Comparison of ENCODE assay signal across 18 cellular contexts in the genomic region with DNA sequence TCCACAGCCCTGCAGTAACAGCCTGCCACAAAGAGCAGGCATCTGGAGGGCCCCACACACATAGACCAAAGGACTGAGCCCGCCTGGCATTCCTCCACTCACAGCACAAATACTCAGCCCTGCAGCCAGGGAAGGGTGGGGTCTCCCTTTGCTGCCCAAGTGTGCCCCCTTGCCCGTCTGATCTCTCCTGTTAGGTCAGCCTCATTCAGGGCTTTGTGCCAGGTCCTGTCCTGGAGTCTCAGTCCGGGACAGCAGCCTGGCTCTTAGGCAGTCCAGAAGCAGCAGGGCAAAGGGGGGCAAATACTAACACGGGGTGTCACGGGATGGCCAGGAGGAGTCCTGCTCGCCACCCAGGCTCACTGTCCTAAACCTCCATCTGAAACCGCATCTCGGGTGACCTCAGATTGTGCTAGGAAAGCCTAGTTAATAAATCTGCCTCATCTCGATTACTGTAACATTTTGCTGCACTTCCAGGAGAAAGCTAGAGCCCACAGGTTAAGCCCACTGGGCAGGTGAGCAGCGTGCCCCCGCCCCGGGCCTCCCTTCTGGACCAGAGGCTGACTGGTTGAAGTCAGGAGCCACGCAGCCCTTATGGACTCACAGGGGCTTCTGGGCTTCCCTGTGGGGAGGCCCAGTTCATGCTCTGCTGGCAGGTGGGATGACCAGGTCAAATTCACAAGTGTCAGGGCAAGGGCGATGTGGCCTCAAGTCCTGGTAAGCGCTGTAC. TPM values are rescaled to one million over a fixed set of nuclear protein-coding genes. Genes with fewer than 3 reads are reported as not detected.
DNase-seq lines count a peak whose midpoint lies in the region; ATAC-seq and TF ChIP-seq lines count a peak whose summit lies in the region.
"Had no signal": no experiment of that assay in that cellular context is flagged by ENCODE, and none has a peak within 500 bp of the region (broad histone marks: within the 10 kb centered on the region; RNA-seq: fewer than 3 reads in every experiment).

No MANE protein-coding gene starts in this region.

- no peaks in the 10 kb centered on the region for H3K27me3 ChIP-seq in CD4-positive, alpha-beta T cell (ENCODE audit: control insufficient read depth, insufficient read depth, low read length)
- H3K27me3 ChIP-seq in heart right ventricle (no peaks in the 10 kb centered on the region), psoas muscle (ENCODE audit: insufficient read depth in 3 of 3, low read length in 2 of 3) (no peaks in the 10 kb centered on the region)
- H3K27me3 ChIP-seq: BLaER1 treated with 17β-estradiol and CSF1 and Interleukin-3, amounts not matched to agents 10 nM and 100 nM had no signal

- CTCF ChIA-PET in CD4-positive, alpha-beta T cell (lab: Charles Lee): no interaction called here
- CTCF ChIA-PET in WTC11 (lab: Charles Lee): interaction anchor here (1.1 kb wide), 1 partner anchor 10 kb away, joined by 4 read pairs; no protein-coding TSS in a partner anchor

- H3K36me3 ChIP-seq in heart right ventricle (peaks cover 0 to 44% (median 9%) of the 10 kb centered on the region in 9 donors), psoas muscle (ENCODE audit: insufficient read depth in 1 of 2, low read depth in 1 of 2) (peaks cover 0 to 37% of the 10 kb centered on the region in 2 donors)

- no peaks in the 10 kb centered on the region for H3K9me3 ChIP-seq in CD4-positive, alpha-beta T cell (ENCODE audit: control insufficient read depth, low read length)
- H3K9me3 ChIP-seq in heart right ventricle: no peaks in the 10 kb centered on the region
- no peaks in the 10 kb centered on the region for H3K9me3 ChIP-seq in psoas muscle
- H3K9me3 ChIP-seq: BLaER1 treated with 17β-estradiol and CSF1 and Interleukin-3, amounts not matched to agents 10 nM and 100 nM had no signal

- H3K4me3 Mint-ChIP-seq in CD4-positive, alpha-beta T cell: peak overlapping the region; percentile 34
- no peak overlapping the region for H3K4me3 Mint-ChIP-seq in WTC11
- H3K4me3 Mint-ChIP-seq: GM23338 had no signal

- intact Hi-C loops in CD4-positive, alpha-beta T cell (cut with DNase I, micrococcal nuclease): no loop called here
- intact Hi-C loops in heart right ventricle (cut with DNase I) (loop anchor here in 1 of 10 donors (10.0 kb wide), 1 partner anchor 297 kb away; no protein-coding TSS in a partner anchor), psoas muscle (cut with DNase I) (loop anchor here in 1 of 2 donors (10.0 kb wide), 2 partner anchors 133 to 417 kb away; a partner anchor contains a TSS), lower leg skin (cut with DNase I; ENCODE audit: low total_unique reads) (loop anchor here (10.0 kb wide), 1 partner anchor 397 kb away; a partner anchor contains a TSS)

- POLR2A ChIA-PET in CD4-positive, alpha-beta T cell (lab: Charles Lee): no interaction called here
- POLR2A ChIA-PET in WTC11 (lab: Charles Lee): no interaction called here

- no peaks in the 10 kb centered on the region for H3K9me3 Mint-ChIP-seq in CD4-positive, alpha-beta T cell
- H3K9me3 Mint-ChIP-seq in WTC11: no peaks in the 10 kb centered on the region
- H3K9me3 Mint-ChIP-seq: GM23338 had no signal

- H3K27ac ChIP-seq in CD4-positive, alpha-beta T cell (ENCODE audit: low read depth, low read length): no peak overlapping the region
- H3K27ac ChIP-seq in heart right ventricle (peak overlapping the region in 6 of 10 donors; percentile 25 to 77 (median 52)), psoas muscle (peak overlapping the region; percentile 30)
- H3K27ac ChIP-seq: BLaER1 treated with 17β-estradiol and CSF1 and Interleukin-3, amounts not matched to agents 10 nM and 100 nM; KMS-11 had no signal

- ATAC-seq in CD4-positive, alpha-beta T cell (ENCODE audit: poor library complexity): no peak
- no peak for ATAC-seq in WTC11
- ATAC-seq in heart right ventricle: peak in 5 of 8 donors; percentile 5 to 58 (median 38)
- peak in 3 of 4 donors; percentile 8 to 48 (median 30) for ATAC-seq in psoas muscle
- ATAC-seq: GM23338, PC-3 had no signal

- peaks cover 35% of the 10 kb centered on the region for H3K4me1 Mint-ChIP-seq in CD4-positive, alpha-beta T cell (ENCODE audit: low read depth)
- H3K4me1 Mint-ChIP-seq in WTC11: peaks cover 11% of the 10 kb centered on the region

- H3K27ac Mint-ChIP-seq in CD4-positive, alpha-beta T cell: peak overlapping the region; percentile 27
- 0 out of 2 replicates have a peak overlapping the region, but pooled peaks have one; percentile 46 for H3K27ac Mint-ChIP-seq in WTC11
- H3K27ac Mint-ChIP-seq: GM23338 had no signal

- no peak for TF ChIP-seq POLR2A in lower leg skin (IDR thresholded peaks at IDR 0.05)

- no peak for TF ChIP-seq CTCF in CD4-positive, alpha-beta T cell (IDR thresholded peaks at IDR 0.05)
- TF ChIP-seq CTCF in WTC11 (IDR thresholded peaks at IDR 0.05) (no peak), heart right ventricle (IDR thresholded peaks at IDR 0.05) (no peak), psoas muscle (IDR thresholded peaks at IDR 0.05) (no peak), lower leg skin (IDR thresholded peaks at IDR 0.05) (no peak)

- DNase-seq in CD4-positive, alpha-beta T cell: no peak
- DNase-seq in WTC11 (ENCODE audit: low spot score) (no peak), heart right ventricle (no peak), psoas muscle (no peak), AG08395 (ENCODE audit: low spot score) (no peak), lower leg skin (ENCODE audit: low spot score in 2 of 2) (no peak), occipital lobe (lab: John Stamatoyannopoulos, UW) (no peak)
- DNase-seq: DND-41, NCI-H1092, NCI-H146, NCI-H2081 treated with DMSO at 0.1 percent for 48 hours, NCI-H510A, NCI-H774, PC-3 had no signal

- H3K36me3 Mint-ChIP-seq in CD4-positive, alpha-beta T cell (ENCODE audit: low read depth): peaks cover 43% of the 10 kb centered on the region
- H3K36me3 Mint-ChIP-seq in WTC11: peaks cover 30% of the 10 kb centered on the region

- 75 to 81% methylated on average over 15 of the region's 15 CpGs for WGBS in heart right ventricle, 2 donors
- 67 to 76% (median 76%) methylated on average over 15 of the region's 15 CpGs for WGBS in psoas muscle, 3 donors
- 80 to 88% methylated on average over 13 to 15 of the region's 15 CpGs for WGBS in lower leg skin, 2 donors

- peaks cover 4% of the 10 kb centered on the region for H3K27me3 Mint-ChIP-seq in CD4-positive, alpha-beta T cell
- peaks cover 7% of the 10 kb centered on the region; the same call in 1 of the 2 replicates for H3K27me3 Mint-ChIP-seq in WTC11 (ENCODE audit: low read depth)

- H3K4me1 ChIP-seq in heart right ventricle (peaks cover 15 to 61% (median 51%) of the 10 kb centered on the region in 9 donors), psoas muscle (peaks cover 37% of the 10 kb centered on the region)

- H3K4me3 ChIP-seq in heart right ventricle: no peak overlapping the region
- H3K4me3 ChIP-seq in psoas muscle: no peak overlapping the region
- no peak overlapping the region for H3K4me3 ChIP-seq in lower leg skin (ENCODE audit: low read depth, poor library complexity, severe bottlenecking)
- H3K4me3 ChIP-seq: BLaER1 treated with 17β-estradiol and CSF1 and Interleukin-3, amounts not matched to agents 10 nM and 100 nM; GM23338 had no signal

TF ChIP-seq in WTC11, 78 proteins besides CTCF, POLR2A, EP300 and RAD21:
- TF ChIP-seq, protein P1, sequence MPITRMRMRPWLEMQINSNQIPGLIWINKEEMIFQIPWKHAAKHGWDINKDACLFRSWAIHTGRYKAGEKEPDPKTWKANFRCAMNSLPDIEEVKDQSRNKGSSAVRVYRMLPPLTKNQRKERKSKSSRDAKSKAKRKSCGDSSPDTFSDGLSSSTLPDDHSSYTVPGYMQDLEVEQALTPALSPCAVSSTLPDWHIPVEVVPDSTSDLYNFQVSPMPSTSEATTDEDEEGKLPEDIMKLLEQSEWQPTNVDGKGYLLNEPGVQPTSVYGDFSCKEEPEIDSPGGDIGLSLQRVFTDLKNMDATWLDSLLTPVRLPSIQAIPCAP (CRISPR knock-in tag; IDR thresholded peaks at IDR 0.05): no peak
- no peak for TF ChIP-seq HMGA2 (CRISPR knock-in tag; IDR thresholded peaks at IDR 0.05)
TF ChIP-seq in WTC11: peak in this region for 0.

RNA-seq across cellular contexts. Expression of a gene that starts 3.2 kb away (rescaled TPM):
- total RNA-seq in CD4-positive, alpha-beta T cell: 10 to 100 TPM; 54.5 to 56.0 TPM
- total RNA-seq in WTC11 (2021) (32.5 to 43.3 TPM (median 33.8 TPM) in 3 replicates), heart right ventricle (10 to 100 TPM; 13.0 to 37.5 (median 16.8) TPM), psoas muscle (10 to 100 TPM; 17.3 to 20.9 (median 19.4) TPM), lower leg skin (10 to 100 TPM; 50.3 to 76.9 (median 58.5) TPM), occipital lobe (21.5 TPM)
- polyA plus RNA-seq in heart right ventricle (10 to 100 TPM; 17.7 to 34.5 TPM), psoas muscle (10 to 100 TPM; 11.6 to 21.6 (median 15.5) TPM)

RNA-seq across cellular contexts. Expression of a gene that starts 5.2 kb away (rescaled TPM):
- 1 to 10 TPM; 7.4 to 7.9 TPM for total RNA-seq in CD4-positive, alpha-beta T cell
- total RNA-seq in WTC11 (2021): 20.0 to 20.8 TPM (median 20.2 TPM) in 3 replicates
- total RNA-seq in heart right ventricle: 1 to 10 TPM; 6.8 to 10.0 (median 8.1) TPM
- 10 to 100 TPM in 1 of 2 donors, 1 to 10 TPM in 1; 6.5 to 10.8 TPM for polyA plus RNA-seq in heart right ventricle
- total RNA-seq in psoas muscle: 1 to 10 TPM; 5.1 to 7.2 (median 5.7) TPM
- polyA plus RNA-seq in psoas muscle: 10 to 100 TPM in 1 of 3 donors, 1 to 10 TPM in 2; 6.5 to 11.4 (median 7.8) TPM
- total RNA-seq in lower leg skin: 10 to 100 TPM in 3 of 4 donors, 1 to 10 TPM in 1; 9.8 to 13.9 (median 10.2) TPM
- total RNA-seq in occipital lobe: 20.1 TPM

RNA-seq across cellular contexts. Expression of a gene that starts 15.4 kb away (rescaled TPM):
- total RNA-seq in CD4-positive, alpha-beta T cell: not detected
- 115 to 136 TPM (median 123 TPM) in 3 replicates for total RNA-seq in WTC11 (2021)
- 1 to 10 TPM in 8 of 10 donors, under 1 TPM in 2; 0.45 to 3.6 (median 1.8) TPM for total RNA-seq in heart right ventricle
- polyA plus RNA-seq in heart right ventricle: 10 to 100 TPM in 1 of 2 donors, 1 to 10 TPM in 1; 4.5 to 15.2 TPM
- under 1 TPM in 3 of 4 donors, not detected in 1; 0.27 to 0.67 (median 0.40) TPM for total RNA-seq in psoas muscle
- polyA plus RNA-seq in psoas muscle: under 1 TPM; 0.51 to 0.86 (median 0.67) TPM
- 10 to 100 TPM in 2 of 4 donors, 1 to 10 TPM in 2; 5.6 to 14.1 (median 10.8) TPM for total RNA-seq in lower leg skin
- 37.1 TPM for total RNA-seq in occipital lobe
- total RNA-seq: MCF 10A had no signal

Comparison
In these comparisons a context has a peak if more than half of its experiments do, and no peak if none do; other contexts are left out.
1. ATAC-seq: peak in heart right ventricle (5 of 8) and psoas muscle (3 of 4); none in CD4-positive, alpha-beta T cell (single experiment) and WTC11 (single experiment).